In genomic region chr7:135745702-135746312, GRCh38 we compare ENCODE assay signal across 12 cellular contexts. TPM values are rescaled to one million over a fixed set of nuclear protein-coding genes. Genes with fewer than 3 reads are reported as not detected.
A peak's percentile ranks its signal among the peaks of the same experiment; 100 is the strongest.
DNase-seq lines count a peak whose midpoint lies in the region; ATAC-seq and TF ChIP-seq lines count a peak whose summit lies in the region.
"Had no signal": no experiment of that assay in that cellular context is flagged by ENCODE, and none has a peak within 500 bp of the region (broad histone marks: within the 10 kb centered on the region; RNA-seq: fewer than 3 reads in every experiment).

No MANE protein-coding gene starts in this region.

- no peaks in the 10 kb centered on the region for H4K20me1 ChIP-seq in mammary epithelial cell (ENCODE audit: insufficient read depth, low read length)

- CTCF ChIA-PET in mammary epithelial cell (lab: Charles Lee; ENCODE audit: low non-redundant PET), result no interaction called here

- peak overlapping the region; percentile 6 for H3K4me2 ChIP-seq in mammary epithelial cell (ENCODE audit: insufficient read depth, low read depth, low read length)
- H3K4me2 ChIP-seq: KMS-11 had no signal

- WGBS in mammary epithelial cell (ENCODE audit: low coverage, missing lambda C conversion rate), result 75% methylated on average over 9 of the region's 9 CpGs
- WGBS in tibial nerve, 2 donors, result 51 to 58% methylated on average over 9 of the region's 9 CpGs

- H3K4me1 ChIP-seq in mammary epithelial cell (ENCODE audit: insufficient read depth, low read length), result peaks cover 33% of the 10 kb centered on the region
- H3K4me1 ChIP-seq in tibial nerve, result peaks cover 0 to 34% (median 0%) of the 10 kb centered on the region in 4 donors
- H3K4me1 ChIP-seq: parathyroid adenoma, Peyer's patch had no signal

- H3K79me2 ChIP-seq in mammary epithelial cell (ENCODE audit: insufficient read depth, low read length), result no peaks in the 10 kb centered on the region
- H3K79me2 ChIP-seq: parathyroid adenoma had no signal

- H3K27me3 ChIP-seq in mammary epithelial cell (ENCODE audit: insufficient read depth, low read length), result no peaks in the 10 kb centered on the region
- no peaks in the 10 kb centered on the region for H3K27me3 ChIP-seq in tibial nerve
- H3K27me3 ChIP-seq: Peyer's patch had no signal

- TF ChIP-seq EP300 in tibial nerve (IDR thresholded peaks at IDR 0.05), result peak in 1 of 2 donors; percentile 49

- no peaks in the 10 kb centered on the region for H3K9me3 ChIP-seq in mammary epithelial cell (replicated peaks; ENCODE audit: insufficient read depth, low read length)
- no peaks in the 10 kb centered on the region for H3K9me3 ChIP-seq in tibial nerve
- H3K9me3 ChIP-seq: Peyer's patch had no signal

- no peak for TF ChIP-seq POLR2A in tibial nerve (IDR thresholded peaks at IDR 0.05)

- H3K36me3 ChIP-seq in mammary epithelial cell (ENCODE audit: insufficient read depth, low read length) (no peaks in the 10 kb centered on the region), tibial nerve (no peaks in the 10 kb centered on the region)
- H3K36me3 ChIP-seq: Peyer's patch had no signal

- BruUV-seq in mammary epithelial cell (replicated peaks; lab: Mats Ljungman, UMichigan), result no TSS peak

- H2AFZ ChIP-seq in mammary epithelial cell (ENCODE audit: low read depth, low read length), result peak overlapping the region; percentile 17
- H2AFZ ChIP-seq: parathyroid adenoma had no signal

- DNase-seq in M059J (ENCODE audit: low read depth) (peak; percentile 99), mammary epithelial cell (peak; percentile 61), left kidney (ENCODE audit: low read depth, low spot score) (peak; percentile 53), tibial nerve (ENCODE audit: low spot score in 2 of 2) (peak; percentile 22 to 70), cerebellar cortex (ENCODE audit: low spot score) (no peak), NCI-H510A treated with DMSO at 0.1 percent for 48 hours (lab: John Stamatoyannopoulos, UW) (no peak)
- no peak for DNase-seq in activated effector memory CD4-positive, alpha-beta T cell treated with Interleukin-2 at 50 U/mL for 16 hours
- DNase-seq: H7 had no signal

- peak overlapping the region; percentile 72 for H3K27ac ChIP-seq in mammary epithelial cell (ENCODE audit: insufficient read depth, low read depth, low read length)
- H3K27ac ChIP-seq in tibial nerve, result peak overlapping the region in 3 of 4 donors; percentile 7 to 74 (median 74)
- H3K27ac ChIP-seq: KMS-11, parathyroid adenoma had no signal

- no peak overlapping the region for H3K9ac ChIP-seq in mammary epithelial cell (ENCODE audit: insufficient read depth, low read length)
- H3K9ac ChIP-seq: KMS-11, parathyroid adenoma had no signal

- intact Hi-C loops in mammary epithelial cell (cut with micrococcal nuclease), result loop anchor here (5.0 kb wide), 1 partner anchor 39 kb away; no protein-coding TSS in a partner anchor

- H3K4me3 ChIP-seq in mammary epithelial cell (replicated peaks in 1 of 3; ENCODE audit: insufficient read depth in 1 of 3, low read depth in 2 of 3, low read length in 3 of 3), result no peak overlapping the region
- H3K4me3 ChIP-seq in tibial nerve, result no peak overlapping the region
- H3K4me3 ChIP-seq: Peyer's patch had no signal

- in situ Hi-C loops in mammary epithelial cell (cut with MboI; ENCODE audit: low sequenced_read_pairs in 2 of 2), result no loop called here

- ATAC-seq in GM18520 (IDR thresholded peaks at IDR 0.05; ENCODE audit: unreplicated experiment), result no peak

- dilution Hi-C loops in mammary epithelial cell (cut with HindIII; ENCODE audit: low sequenced_read_pairs), result no loop called here

- TF ChIP-seq CTCF in mammary epithelial cell (conservative IDR thresholded peaks at IDR 0.05 in 1 of 2, IDR thresholded peaks at IDR 0.05 in 1 of 2; ENCODE audit: extremely low read depth in 1 of 2, insufficient read depth in 1 of 2, low read depth in 1 of 2, low read length in 2 of 2) (no peak), tibial nerve (IDR thresholded peaks at IDR 0.05) (no peak)

RNA-seq across cellular contexts. Expression of gene FAM180A, which starts 2.8 kb away (rescaled TPM):
- 1.9 and 3.4 TPM in 2 replicates for total RNA-seq in M059J (2014; rRNA removed; shearing (Covaris generic))
- total RNA-seq in mammary epithelial cell (not detected), tibial nerve (1 to 10 TPM; 2.1 to 7.7 (median 3.7) TPM)
- not detected for polyA plus RNA-seq in mammary epithelial cell
- polyA minus RNA-seq in mammary epithelial cell, result not detected
- total RNA-seq: H7 had no signal

RNA-seq across cellular contexts. Expression of gene SLC13A4, which starts 17.8 kb away (rescaled TPM):
- 0.52 TPM in 1 of 2 replicates, not detected in the other for total RNA-seq in M059J (2014; rRNA removed; shearing (Covaris generic))
- not detected for total RNA-seq in mammary epithelial cell
- 0.06 TPM for polyA plus RNA-seq in mammary epithelial cell
- not detected for polyA minus RNA-seq in mammary epithelial cell
- not detected for total RNA-seq in tibial nerve
- total RNA-seq: Peyer's patch had no signal

Comparison
In these comparisons a context has a peak if more than half of its experiments do, and no peak if none do; other contexts are left out.
1. DNase-seq: peak in M059J (single experiment), mammary epithelial cell (single experiment), left kidney (single experiment) and tibial nerve (2 of 2); none in cerebellar cortex (single experiment), NCI-H510A treated with DMSO at 0.1 percent for 48 hours (single experiment) and activated effector memory CD4-positive, alpha-beta T cell treated with Interleukin-2 at 50 U/mL for 16 hours (single experiment).